In the genomic region with DNA sequence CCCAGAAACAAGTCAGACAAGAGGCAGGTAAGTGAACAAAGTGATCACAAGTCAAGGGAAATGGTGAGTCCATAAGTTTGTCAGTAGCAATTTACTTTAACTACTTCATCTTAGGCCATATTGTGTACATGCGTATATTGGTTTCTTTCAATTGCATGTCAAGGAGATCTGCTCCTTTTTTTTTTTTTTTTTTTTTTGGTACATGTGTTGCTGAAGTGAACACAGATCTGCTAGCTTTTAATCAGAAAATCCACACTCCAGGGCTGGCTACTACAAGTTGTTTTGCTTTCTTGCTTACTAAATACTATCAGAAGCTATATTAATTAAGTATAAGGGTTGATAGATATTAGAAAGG, we compare ENCODE assay signal across 33 cellular contexts.
"Had no signal": no experiment of that assay in that cellular context is flagged by ENCODE, and none has a peak within 500 bp of the region (broad histone marks: within the 10 kb centered on the region; RNA-seq: fewer than 3 reads in every experiment).

No MANE protein-coding gene starts in this region.

- H3K36me3 ChIP-seq: adrenal gland, esophagus squamous epithelium, gastroesophageal sphincter, heart right ventricle, WERI-Rb-1 had no signal

- H3K4me1 ChIP-seq: adrenal gland, body of pancreas, esophagus squamous epithelium, gastroesophageal sphincter, heart right ventricle had no signal

- H3K9me3 ChIP-seq: adrenal gland, body of pancreas, esophagus squamous epithelium, gastroesophageal sphincter, heart right ventricle had no signal

- H3K4me3 ChIP-seq: adrenal gland, body of pancreas, esophagus squamous epithelium, gastroesophageal sphincter, heart right ventricle had no signal

- H3K27me3 ChIP-seq: adrenal gland, body of pancreas, esophagus squamous epithelium, gastroesophageal sphincter, heart right ventricle had no signal

- DNase-seq: activated B cell treated with CpG ODN at 0.5 μM for 24 hours; activated CD4-positive, alpha-beta memory T cell treated with anti-CD3 and anti-CD28 coated beads for 36 hours; activated CD4-positive, alpha-beta T cell treated with anti-CD3 and anti-CD28 coated beads for 36 hours; activated CD4-positive, alpha-beta T cell treated with anti-CD3 and anti-CD28 coated beads, Interleukin-2, amount 10 ng/mL, durations not matched to agents 24 days and 14 days; activated CD8-positive, alpha-beta memory T cell treated with anti-CD3 and anti-CD28 coated beads for 24 hours; activated CD8-positive, alpha-beta memory T cell treated with anti-CD3 and anti-CD28 coated beads, Interleukin-2, amount 50 U/mL, for 4 hours; activated gamma-delta T cell; activated naive CD4-positive, alpha-beta T cell; activated naive CD4-positive, alpha-beta T cell treated with anti-CD3 and anti-CD28 coated beads, Interleukin-2, amount 10 ng/mL, durations not matched to agents 7 days and 5 days; activated T-cell treated with anti-CD3 and anti-CD28 coated beads for 4 hours; activated T-cell treated with anti-CD3 and anti-CD28 coated beads, Interleukin-2, amount 50 U/mL, for 24 hours; activated T-cell treated with anti-CD3 and anti-CD28 coated beads, Interleukin-2, amount 50 U/mL, for 72 hours; adrenal gland; amygdala; aorta; body of pancreas; caudate nucleus; effector CD8-positive, alpha-beta T cell; esophagus squamous epithelium; foreskin melanocyte; heart right ventricle; T-helper 1 cell; T-helper 17 cell; T1000; WERI-Rb-1 had no signal

- FAIRE-seq: colon, endometrium, endothelial cell of umbilical vein had no signal

- ATAC-seq: activated CD4-positive, alpha-beta T cell treated with anti-CD3 and anti-CD28 coated beads for 36 hours; activated CD4-positive, CD25-positive, alpha-beta regulatory T cell treated with anti-CD3 and anti-CD28 coated beads, Interleukin-2, amount 50 U/mL, for 24 hours; activated naive CD4-positive, alpha-beta T cell treated with anti-CD3 and anti-CD28 coated beads, Interleukin-2, amount 50 U/mL, for 72 hours; body of pancreas; gastroesophageal sphincter; heart right ventricle; T-helper 17 cell had no signal

- H3K27ac ChIP-seq: adrenal gland, body of pancreas, epithelial cell of prostate, esophagus squamous epithelium, gastroesophageal sphincter, heart right ventricle, WERI-Rb-1 had no signal

- H3K4me3 Mint-ChIP-seq: activated B cell treated with CpG ODN at 0.5 μM for 24 hours; activated CD4-positive, alpha-beta memory T cell treated with anti-CD3 and anti-CD28 coated beads for 36 hours; activated CD4-positive, alpha-beta T cell treated with anti-CD3 and anti-CD28 coated beads for 36 hours; activated CD4-positive, alpha-beta T cell treated with anti-CD3 and anti-CD28 coated beads, Interleukin-2, amount 10 ng/mL, durations not matched to agents 24 days and 14 days; activated naive CD4-positive, alpha-beta T cell treated with anti-CD3 and anti-CD28 coated beads, Interleukin-2, amount 10 ng/mL, durations not matched to agents 7 days and 5 days; activated T-cell treated with anti-CD3 and anti-CD28 coated beads, Interleukin-2, amount 50 U/mL, for 24 hours; activated T-cell treated with anti-CD3 and anti-CD28 coated beads, Interleukin-2, amount 50 U/mL, for 72 hours; T-helper 17 cell; T-helper 2 cell treated with Interferon-gamma antibody and Interleukin-4, amounts not matched to agents 5 μg/mL and 100 μg/mL, for 36 hours had no signal

- H3K4me1 Mint-ChIP-seq: activated B cell treated with CpG ODN at 0.5 μM for 24 hours; activated CD4-positive, alpha-beta T cell treated with anti-CD3 and anti-CD28 coated beads for 36 hours; T-helper 17 cell had no signal

- H3K27me3 Mint-ChIP-seq: activated B cell treated with CpG ODN at 0.5 μM for 24 hours; activated CD4-positive, alpha-beta memory T cell treated with anti-CD3 and anti-CD28 coated beads for 36 hours; activated CD4-positive, alpha-beta T cell treated with anti-CD3 and anti-CD28 coated beads for 36 hours; activated CD4-positive, alpha-beta T cell treated with anti-CD3 and anti-CD28 coated beads, Interleukin-2, amount 10 ng/mL, durations not matched to agents 24 days and 14 days; activated naive CD4-positive, alpha-beta T cell treated with anti-CD3 and anti-CD28 coated beads, Interleukin-2, amount 10 ng/mL, durations not matched to agents 7 days and 5 days; activated T-cell treated with anti-CD3 and anti-CD28 coated beads, Interleukin-2, amount 50 U/mL, for 24 hours; T-helper 17 cell had no signal

- H3K9me3 Mint-ChIP-seq: activated CD4-positive, alpha-beta memory T cell treated with anti-CD3 and anti-CD28 coated beads for 36 hours; activated CD4-positive, alpha-beta T cell treated with anti-CD3 and anti-CD28 coated beads, Interleukin-2, amount 10 ng/mL, durations not matched to agents 24 days and 14 days; activated naive CD4-positive, alpha-beta T cell treated with anti-CD3 and anti-CD28 coated beads, Interleukin-2, amount 10 ng/mL, durations not matched to agents 7 days and 5 days; activated T-cell treated with anti-CD3 and anti-CD28 coated beads, Interleukin-2, amount 50 U/mL, for 72 hours had no signal

- H3K36me3 Mint-ChIP-seq: activated CD4-positive, alpha-beta memory T cell treated with anti-CD3 and anti-CD28 coated beads for 36 hours; activated naive CD4-positive, alpha-beta T cell treated with anti-CD3 and anti-CD28 coated beads, Interleukin-2, amount 10 ng/mL, durations not matched to agents 7 days and 5 days; activated naive CD4-positive, alpha-beta T cell treated with anti-CD3 and anti-CD28 coated beads, Interleukin-2, amount 50 U/mL, for 72 hours had no signal

- H3K27ac Mint-ChIP-seq: activated B cell treated with CpG ODN at 0.5 μM for 24 hours; activated CD4-positive, alpha-beta memory T cell treated with anti-CD3 and anti-CD28 coated beads for 36 hours; activated CD4-positive, alpha-beta T cell treated with anti-CD3 and anti-CD28 coated beads for 36 hours; activated CD4-positive, alpha-beta T cell treated with anti-CD3 and anti-CD28 coated beads, Interleukin-2, amount 10 ng/mL, durations not matched to agents 24 days and 14 days; activated naive CD4-positive, alpha-beta T cell treated with anti-CD3 and anti-CD28 coated beads, Interleukin-2, amount 10 ng/mL, durations not matched to agents 7 days and 5 days; activated naive CD4-positive, alpha-beta T cell treated with anti-CD3 and anti-CD28 coated beads, Interleukin-2, amount 50 U/mL, for 72 hours; activated T-cell treated with anti-CD3 and anti-CD28 coated beads, Interleukin-2, amount 50 U/mL, for 24 hours; activated T-cell treated with anti-CD3 and anti-CD28 coated beads, Interleukin-2, amount 50 U/mL, for 72 hours; T-helper 17 cell; T-helper 2 cell treated with Interferon-gamma antibody and Interleukin-4, amounts not matched to agents 5 μg/mL and 100 μg/mL, for 36 hours had no signal
